ENCODE assay signal across 1 cellular context in the genomic region with DNA sequence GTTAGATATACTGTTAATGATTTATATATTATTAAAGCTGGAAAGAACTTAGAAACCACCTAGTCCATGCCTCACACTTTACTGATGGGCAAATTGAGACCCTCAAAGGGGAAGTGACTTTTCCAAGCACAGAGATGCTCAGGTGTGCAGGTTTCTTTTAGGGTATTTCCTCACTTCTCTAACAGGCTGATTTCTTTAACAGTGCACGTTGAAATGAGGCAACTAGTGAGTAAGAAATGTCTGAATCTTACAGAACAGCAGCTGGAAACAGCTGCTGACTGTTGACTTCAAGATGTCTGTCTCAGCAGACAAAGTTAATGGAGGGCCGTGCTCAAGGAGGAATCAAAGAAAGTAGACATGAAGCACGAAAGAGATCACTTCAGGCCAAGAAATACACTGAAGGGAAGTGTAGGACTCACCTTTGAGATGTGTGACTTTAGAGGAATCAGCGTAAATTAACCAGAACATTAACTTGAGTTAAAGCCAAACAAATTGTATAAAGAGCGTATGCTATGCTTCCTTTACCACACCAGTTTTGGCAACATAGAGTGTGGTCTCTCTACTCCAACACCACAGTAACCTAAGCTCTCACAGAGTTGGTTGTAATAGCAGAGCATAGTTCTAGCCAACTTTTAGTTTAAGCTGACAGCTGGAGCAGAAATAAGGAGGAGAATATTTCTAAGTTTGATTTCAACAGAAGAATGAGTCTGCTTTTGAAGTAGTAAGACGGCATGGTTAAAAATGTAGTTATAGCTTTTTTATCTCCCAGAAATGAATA.
TF ChIP-seq lines count a peak whose summit lies in the region.

No MANE protein-coding gene starts in this region.

TF ChIP-seq in GM12878, 131 proteins besides CTCF, POLR2A, EP300 and RAD21 (continued from another document):
- no peak for TF ChIP-seq IRF5 (IDR thresholded peaks at IDR 0.05; ENCODE audit: borderline replicate concordance)
- TF ChIP-seq SUZ12 (IDR thresholded peaks at IDR 0.05; ENCODE audit: unreplicated experiment), result no peak
- no peak for TF ChIP-seq RUNX3 (IDR thresholded peaks at IDR 0.05; ENCODE audit: low read length)
- no peak for TF ChIP-seq ZSCAN29 (IDR thresholded peaks at IDR 0.05)
- TF ChIP-seq CUX1 (IDR thresholded peaks at IDR 0.05; ENCODE audit: insufficient replicate concordance, low read depth, low read length), result no peak
- no peak for TF ChIP-seq BHLHE40 (IDR thresholded peaks at IDR 0.05; ENCODE audit: borderline replicate concordance in 1 of 2, low read depth in 2 of 2, low read length in 1 of 2)
- TF ChIP-seq NRF1 (conservative IDR thresholded peaks at IDR 0.05; ENCODE audit: low read depth, low read length), result no peak
- TF ChIP-seq, protein P1, sequence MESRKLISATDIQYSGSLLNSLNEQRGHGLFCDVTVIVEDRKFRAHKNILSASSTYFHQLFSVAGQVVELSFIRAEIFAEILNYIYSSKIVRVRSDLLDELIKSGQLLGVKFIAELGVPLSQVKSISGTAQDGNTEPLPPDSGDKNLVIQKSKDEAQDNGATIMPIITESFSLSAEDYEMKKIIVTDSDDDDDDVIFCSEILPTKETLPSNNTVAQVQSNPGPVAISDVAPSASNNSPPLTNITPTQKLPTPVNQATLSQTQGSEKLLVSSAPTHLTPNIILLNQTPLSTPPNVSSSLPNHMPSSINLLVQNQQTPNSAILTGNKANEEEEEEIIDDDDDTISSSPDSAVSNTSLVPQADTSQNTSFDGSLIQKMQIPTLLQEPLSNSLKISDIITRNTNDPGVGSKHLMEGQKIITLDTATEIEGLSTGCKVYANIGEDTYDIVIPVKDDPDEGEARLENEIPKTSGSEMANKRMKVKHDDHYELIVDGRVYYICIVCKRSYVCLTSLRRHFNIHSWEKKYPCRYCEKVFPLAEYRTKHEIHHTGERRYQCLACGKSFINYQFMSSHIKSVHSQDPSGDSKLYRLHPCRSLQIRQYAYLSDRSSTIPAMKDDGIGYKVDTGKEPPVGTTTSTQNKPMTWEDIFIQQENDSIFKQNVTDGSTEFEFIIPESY (IDR thresholded peaks at IDR 0.05), result no peak
